1 cellular context compared by ENCODE assay signal in genomic region chr18:35580748-35581534, GRCh38.
TF ChIP-seq lines count a peak whose summit lies in the region.

No MANE protein-coding gene starts in this region.

TF ChIP-seq in HEK293, 187 proteins besides CTCF, POLR2A, EP300 and RAD21 (continued from another document and continues in another):
- TF ChIP-seq, protein P1, sequence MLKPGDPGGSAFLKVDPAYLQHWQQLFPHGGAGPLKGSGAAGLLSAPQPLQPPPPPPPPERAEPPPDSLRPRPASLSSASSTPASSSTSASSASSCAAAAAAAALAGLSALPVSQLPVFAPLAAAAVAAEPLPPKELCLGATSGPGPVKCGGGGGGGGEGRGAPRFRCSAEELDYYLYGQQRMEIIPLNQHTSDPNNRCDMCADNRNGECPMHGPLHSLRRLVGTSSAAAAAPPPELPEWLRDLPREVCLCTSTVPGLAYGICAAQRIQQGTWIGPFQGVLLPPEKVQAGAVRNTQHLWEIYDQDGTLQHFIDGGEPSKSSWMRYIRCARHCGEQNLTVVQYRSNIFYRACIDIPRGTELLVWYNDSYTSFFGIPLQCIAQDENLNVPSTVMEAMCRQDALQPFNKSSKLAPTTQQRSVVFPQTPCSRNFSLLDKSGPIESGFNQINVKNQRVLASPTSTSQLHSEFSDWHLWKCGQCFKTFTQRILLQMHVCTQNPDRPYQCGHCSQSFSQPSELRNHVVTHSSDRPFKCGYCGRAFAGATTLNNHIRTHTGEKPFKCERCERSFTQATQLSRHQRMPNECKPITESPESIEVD (tag by site-specific recombination; IDR thresholded peaks at IDR 0.05): no peak
- TF ChIP-seq MEIS1 (CRISPR knock-in tag; IDR thresholded peaks at IDR 0.05; ENCODE audit: borderline replicate concordance) (no peak), ZNF24 (tag by site-specific recombination; IDR thresholded peaks at IDR 0.05) (no peak), ZNF335 (tag by site-specific recombination; conservative IDR thresholded peaks at IDR 0.05) (peak; percentile 76), ZNF18 (tag by site-specific recombination; IDR thresholded peaks at IDR 0.05) (no peak), ZNF777 (tag by site-specific recombination; IDR thresholded peaks at IDR 0.05; ENCODE audit: borderline replicate concordance) (no peak), GLIS2 (tag by site-specific recombination; IDR thresholded peaks at IDR 0.05) (peak; percentile 82), ZBTB20 (tag by site-specific recombination; IDR thresholded peaks at IDR 0.05) (peak; percentile 86), ZNF677 (tag by site-specific recombination; IDR thresholded peaks at IDR 0.05) (no peak), ZNF2 (tag by site-specific recombination; IDR thresholded peaks at IDR 0.05) (0 out of 2 replicates have a peak, but pooled peaks have one; percentile 56), PRDM1 (tag by site-specific recombination; IDR thresholded peaks at IDR 0.05) (no peak), ZBTB8A (tag by site-specific recombination; IDR thresholded peaks at IDR 0.05) (0 out of 2 replicates have a peak, but pooled peaks have one; percentile 20), ZNF26 (tag by site-specific recombination; IDR thresholded peaks at IDR 0.05) (no peak), GLIS1 (tag by site-specific recombination; IDR thresholded peaks at IDR 0.05) (peak; percentile 36; the same call in 1 of the 2 replicates), ZNF514 (tag by site-specific recombination; IDR thresholded peaks at IDR 0.05) (no peak), ZBTB6 (tag by site-specific recombination; IDR thresholded peaks at IDR 0.05) (peak; percentile 29; the same call in 1 of the 2 replicates), ZFHX2 (tag by site-specific recombination; conservative IDR thresholded peaks at IDR 0.05) (no peak), ZNF558 (tag by site-specific recombination; IDR thresholded peaks at IDR 0.05) (no peak), ZNF529 (tag by site-specific recombination; IDR thresholded peaks at IDR 0.05; ENCODE audit: insufficient replicate concordance) (no peak), ZBTB48 (tag by site-specific recombination; IDR thresholded peaks at IDR 0.05) (no peak), ZBTB10 (tag by site-specific recombination; IDR thresholded peaks at IDR 0.05) (no peak), HOXD13 (CRISPR knock-in tag; IDR thresholded peaks at IDR 0.05; ENCODE audit: borderline replicate concordance) (no peak), ZNF311 (tag by site-specific recombination; IDR thresholded peaks at IDR 0.05; ENCODE audit: borderline replicate concordance) (no peak), ZNF174 (tag by site-specific recombination; IDR thresholded peaks at IDR 0.05) (no peak), ZNF423 (tag by site-specific recombination; IDR thresholded peaks at IDR 0.05) (no peak), ZNF302 (tag by site-specific recombination; IDR thresholded peaks at IDR 0.05; ENCODE audit: low read depth) (no peak), AEBP2 (tag by site-specific recombination; IDR thresholded peaks at IDR 0.05; ENCODE audit: borderline replicate concordance) (no peak), SCRT2 (tag by site-specific recombination; IDR thresholded peaks at IDR 0.05) (no peak), ZEB2 (tag by site-specific recombination; IDR thresholded peaks at IDR 0.05) (no peak), ZNF157 (tag by site-specific recombination; IDR thresholded peaks at IDR 0.05) (no peak), ZBTB17 (tag by site-specific recombination; IDR thresholded peaks at IDR 0.05) (peak; percentile 18; the same call in 1 of the 2 replicates), INSM2 (tag by site-specific recombination; IDR thresholded peaks at IDR 0.05) (no peak), ZNF274 (IDR thresholded peaks at IDR 0.05; ENCODE audit: low read length) (no peak), ZNF274 (tag by site-specific recombination; IDR thresholded peaks at IDR 0.05; ENCODE audit: borderline replicate concordance) (no peak), ZNF621 (tag by site-specific recombination; IDR thresholded peaks at IDR 0.05) (no peak), ZBTB7A (tag by site-specific recombination; IDR thresholded peaks at IDR 0.05; ENCODE audit: low read depth) (no peak), ZNF214 (tag by site-specific recombination; IDR thresholded peaks at IDR 0.05; ENCODE audit: borderline replicate concordance) (no peak), OSR2 (tag by site-specific recombination; IDR thresholded peaks at IDR 0.05) (no peak), ZNF549 (tag by site-specific recombination; IDR thresholded peaks at IDR 0.05) (0 out of 2 replicates have a peak, but pooled peaks have one; percentile 10)
- TF ChIP-seq, protein P2, sequence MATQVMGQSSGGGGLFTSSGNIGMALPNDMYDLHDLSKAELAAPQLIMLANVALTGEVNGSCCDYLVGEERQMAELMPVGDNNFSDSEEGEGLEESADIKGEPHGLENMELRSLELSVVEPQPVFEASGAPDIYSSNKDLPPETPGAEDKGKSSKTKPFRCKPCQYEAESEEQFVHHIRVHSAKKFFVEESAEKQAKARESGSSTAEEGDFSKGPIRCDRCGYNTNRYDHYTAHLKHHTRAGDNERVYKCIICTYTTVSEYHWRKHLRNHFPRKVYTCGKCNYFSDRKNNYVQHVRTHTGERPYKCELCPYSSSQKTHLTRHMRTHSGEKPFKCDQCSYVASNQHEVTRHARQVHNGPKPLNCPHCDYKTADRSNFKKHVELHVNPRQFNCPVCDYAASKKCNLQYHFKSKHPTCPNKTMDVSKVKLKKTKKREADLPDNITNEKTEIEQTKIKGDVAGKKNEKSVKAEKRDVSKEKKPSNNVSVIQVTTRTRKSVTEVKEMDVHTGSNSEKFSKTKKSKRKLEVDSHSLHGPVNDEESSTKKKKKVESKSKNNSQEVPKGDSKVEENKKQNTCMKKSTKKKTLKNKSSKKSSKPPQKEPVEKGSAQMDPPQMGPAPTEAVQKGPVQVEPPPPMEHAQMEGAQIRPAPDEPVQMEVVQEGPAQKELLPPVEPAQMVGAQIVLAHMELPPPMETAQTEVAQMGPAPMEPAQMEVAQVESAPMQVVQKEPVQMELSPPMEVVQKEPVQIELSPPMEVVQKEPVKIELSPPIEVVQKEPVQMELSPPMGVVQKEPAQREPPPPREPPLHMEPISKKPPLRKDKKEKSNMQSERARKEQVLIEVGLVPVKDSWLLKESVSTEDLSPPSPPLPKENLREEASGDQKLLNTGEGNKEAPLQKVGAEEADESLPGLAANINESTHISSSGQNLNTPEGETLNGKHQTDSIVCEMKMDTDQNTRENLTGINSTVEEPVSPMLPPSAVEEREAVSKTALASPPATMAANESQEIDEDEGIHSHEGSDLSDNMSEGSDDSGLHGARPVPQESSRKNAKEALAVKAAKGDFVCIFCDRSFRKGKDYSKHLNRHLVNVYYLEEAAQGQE (tag by site-specific recombination; IDR thresholded peaks at IDR 0.05): no peak
